ENCODE assay signal across 15 cellular contexts in the genomic region with DNA sequence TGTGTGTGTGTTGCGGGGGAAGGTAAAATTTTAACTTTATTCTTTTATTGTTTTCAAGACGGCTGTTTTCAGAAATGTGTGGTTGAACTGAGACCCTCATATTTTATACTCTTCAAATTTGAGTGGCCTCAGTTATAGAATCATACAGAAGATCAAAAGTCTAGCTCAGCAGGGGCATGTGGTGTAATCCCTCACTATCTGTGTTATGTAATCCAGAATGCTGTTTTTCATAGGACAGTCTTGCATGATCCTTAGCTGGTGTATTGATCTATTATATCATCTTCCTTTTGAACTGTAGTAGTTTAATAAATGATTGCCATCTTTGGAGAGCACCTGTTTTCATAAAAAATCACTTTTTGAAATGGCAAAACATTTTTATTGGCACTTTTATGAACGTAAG. TPM values are rescaled to one million over a fixed set of nuclear protein-coding genes. Genes with fewer than 3 reads are reported as not detected.
DNase-seq lines count a peak whose midpoint lies in the region; ATAC-seq and TF ChIP-seq lines count a peak whose summit lies in the region.
"Had no signal": no experiment of that assay in that cellular context is flagged by ENCODE, and none has a peak within 500 bp of the region (broad histone marks: within the 10 kb centered on the region; RNA-seq: fewer than 3 reads in every experiment).

No MANE protein-coding gene starts in this region.

- H3K4me3 ChIP-seq in epithelial cell of proximal tubule (ENCODE audit: low read depth, low read length) = peak overlapping the region; percentile 82
- H3K4me3 ChIP-seq in neuron (ENCODE audit: low read length) = peak overlapping the region; percentile 96
- H3K4me3 ChIP-seq: ovary had no signal

- H3K36me3 ChIP-seq in neuron (ENCODE audit: insufficient read depth, low read length) = no peaks in the 10 kb centered on the region
- H3K36me3 ChIP-seq: ovary, vagina had no signal

- no peak for ATAC-seq in GM21619 (IDR thresholded peaks at IDR 0.05; ENCODE audit: unreplicated experiment)
- ATAC-seq in natural killer cell = no peak

- no peak overlapping the region for H3K27ac Mint-ChIP-seq in natural killer cell
- H3K27ac Mint-ChIP-seq: activated B cell treated with CpG ODN at 0.5 μM for 24 hours; CD4-positive, CD25-positive, alpha-beta regulatory T cell; stimulated activated naive CD8-positive, alpha-beta T cell treated with anti-CD3 and anti-CD28 coated beads, Interleukin-15, Interleukin-2, amounts not matched to agents 100 ng/mL and 50 ng/mL, for 24 hours had no signal

- peak; percentile 79 for DNase-seq in G401 (ENCODE audit: low spot score)
- peak; percentile 72 for DNase-seq in NCI-H69 (lab: John Stamatoyannopoulos, UW)
- no peak for DNase-seq in epithelial cell of proximal tubule (ENCODE audit: low read depth)
- DNase-seq in iPS-NIHi7 (ENCODE audit: extremely low spot score) = no peak
- no peak for DNase-seq in natural killer cell
- DNase-seq: activated B cell treated with CpG ODN at 0.5 μM for 24 hours; activated effector memory CD4-positive, alpha-beta T cell treated with Interleukin-2 at 50 U/mL for 16 hours; CD4-positive, CD25-positive, alpha-beta regulatory T cell; dermis blood vessel endothelial cell; ovary had no signal

- H3K27me3 ChIP-seq in neuron (ENCODE audit: insufficient read depth, low read length) = no peaks in the 10 kb centered on the region
- H3K27me3 ChIP-seq: ovary, vagina had no signal

- peaks cover 44% of the 10 kb centered on the region for H3K4me1 ChIP-seq in neuron (ENCODE audit: insufficient read depth, low read length)

- peaks cover 0 to 2% of the 10 kb centered on the region in 2 donors for H3K9me3 Mint-ChIP-seq in natural killer cell
- H3K9me3 Mint-ChIP-seq: activated B cell treated with CpG ODN at 0.5 μM for 24 hours; stimulated activated naive CD8-positive, alpha-beta T cell treated with anti-CD3 and anti-CD28 coated beads, Interleukin-15, Interleukin-2, amounts not matched to agents 100 ng/mL and 50 ng/mL, for 24 hours had no signal

- H3K36me3 Mint-ChIP-seq in natural killer cell = peaks cover 8% of the 10 kb centered on the region

- no peak for TF ChIP-seq CTCF in epithelial cell of proximal tubule (conservative IDR thresholded peaks at IDR 0.05; ENCODE audit: low read depth, low read length)
- no peak for TF ChIP-seq CTCF in natural killer cell (IDR thresholded peaks at IDR 0.05)

- H3K4me1 Mint-ChIP-seq in natural killer cell = peaks cover 4 to 5% of the 10 kb centered on the region in 2 donors

- in situ Hi-C loops in G401 (cut with HindIII; ENCODE audit: low sequenced_read_pairs) = no loop called here

- no peak overlapping the region for H2AFZ ChIP-seq in neuron (ENCODE audit: low read depth, low read length)

- no peak overlapping the region for H3K4me3 Mint-ChIP-seq in natural killer cell
- H3K4me3 Mint-ChIP-seq: activated B cell treated with CpG ODN at 0.5 μM for 24 hours; CD4-positive, CD25-positive, alpha-beta regulatory T cell; stimulated activated naive CD8-positive, alpha-beta T cell treated with anti-CD3 and anti-CD28 coated beads, Interleukin-15, Interleukin-2, amounts not matched to agents 100 ng/mL and 50 ng/mL, for 24 hours had no signal

- intact Hi-C loops in natural killer cell (cut with micrococcal nuclease) = no loop called here

- peaks cover 20 to 32% of the 10 kb centered on the region in 2 donors for H3K27me3 Mint-ChIP-seq in natural killer cell (ENCODE audit: low read depth in 2 of 2)

- H3K9me3 ChIP-seq in neuron (ENCODE audit: low read length) = no peaks in the 10 kb centered on the region
- H3K9me3 ChIP-seq: ovary, vagina had no signal

RNA-seq across cellular contexts. Expression of a gene that starts 1.4 kb away (rescaled TPM):
- 2.4 and 10.3 TPM in 2 replicates for total RNA-seq in G401 (2014; rRNA removed; shearing (Covaris generic))
- 37.4 and 59.6 TPM in 2 replicates for total RNA-seq in epithelial cell of proximal tubule
- under 1 TPM in 2 of 3 donors, not detected in 1; 0.05 to 0.40 TPM for total RNA-seq in natural killer cell
- total RNA-seq: activated B cell treated with CpG ODN at 0.5 μM for 24 hours; activated CD8-positive, alpha-beta memory T cell treated with anti-CD3 and anti-CD28 coated beads for 36 hours had no signal

Comparison
In these comparisons a context has a peak if more than half of its experiments do, and no peak if none do; other contexts are left out.
1. DNase-seq: peak in G401 (single experiment) and NCI-H69 (single experiment); none in epithelial cell of proximal tubule (single experiment), iPS-NIHi7 (single experiment) and natural killer cell (single experiment).